ENCODE assay signal across 8 cellular contexts in genomic region chrX:2788980-2789379, GRCh38. TPM values are rescaled to one million over a fixed set of nuclear protein-coding genes. Genes with fewer than 3 reads are reported as not detected.
"Had no signal": no experiment of that assay in that cellular context is flagged by ENCODE, and none has a peak within 500 bp of the region (broad histone marks: within the 10 kb centered on the region; RNA-seq: fewer than 3 reads in every experiment).

No MANE protein-coding gene starts in this region.

- H3K4me3 ChIP-seq: GM12878 had no signal

- FAIRE-seq: G401.6, GM12878, GM12891, GM12892, GM18507, GM19239 had no signal

- ATAC-seq: GM12878 had no signal

- DNase-seq: GDM1, GF-D8 had no signal

RNA-seq across cellular contexts. Expression of gene XG, which starts 37.1 kb away (rescaled TPM):
- total RNA-seq: GM12878 had no signal
- polyA plus RNA-seq: GM12878 had no signal

RNA-seq across cellular contexts. Expression of gene GYG2, which starts 39.8 kb away (rescaled TPM):
- total RNA-seq: GM12878 had no signal
